In the genomic region with DNA sequence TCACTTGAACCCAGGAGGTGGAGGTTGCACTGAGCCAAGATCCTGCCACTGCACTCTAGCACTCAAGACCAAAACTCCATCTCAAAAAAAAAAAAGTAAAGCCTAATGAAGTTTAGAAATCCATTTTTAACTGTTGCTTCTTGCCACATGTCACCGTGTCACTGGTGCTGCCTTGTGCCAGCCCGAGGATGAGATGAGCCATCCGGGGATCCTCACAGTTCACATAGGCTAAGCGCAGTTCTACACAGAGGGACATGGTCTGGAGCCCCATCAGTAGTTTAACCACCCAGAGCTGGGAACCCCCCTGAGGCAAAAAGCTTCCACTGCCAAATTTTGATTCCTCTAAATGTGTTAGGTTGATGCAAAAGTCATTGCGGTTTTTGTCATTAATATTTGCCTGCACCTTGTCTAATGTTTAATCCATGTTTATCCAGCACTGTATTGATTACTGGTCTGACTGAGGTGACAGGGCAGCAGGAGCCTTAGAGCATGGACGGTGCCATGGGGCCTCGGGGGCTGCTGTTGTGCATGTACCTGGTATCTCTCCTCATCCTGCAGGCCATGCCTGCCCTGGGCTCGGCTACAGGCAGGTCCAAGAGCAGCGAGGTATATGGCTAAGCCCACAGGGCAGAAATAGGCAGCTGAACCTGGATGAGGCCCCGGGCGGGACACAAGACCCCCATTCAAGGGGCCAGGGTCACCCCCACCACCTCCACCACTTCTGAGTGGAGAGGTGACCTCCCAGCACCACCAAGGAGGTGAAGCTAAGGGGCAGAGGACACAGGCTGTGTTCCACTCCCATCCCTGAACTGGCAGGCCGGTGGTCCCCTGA, we compare ENCODE assay signal across 22 cellular contexts. TPM values are rescaled to one million over a fixed set of nuclear protein-coding genes. Genes with fewer than 3 reads are reported as not detected.
DNase-seq lines count a peak whose midpoint lies in the region; ATAC-seq and TF ChIP-seq lines count a peak whose summit lies in the region.
"Had no signal": no experiment of that assay in that cellular context is flagged by ENCODE, and none has a peak within 500 bp of the region (broad histone marks: within the 10 kb centered on the region; RNA-seq: fewer than 3 reads in every experiment).

A gene with protein sequence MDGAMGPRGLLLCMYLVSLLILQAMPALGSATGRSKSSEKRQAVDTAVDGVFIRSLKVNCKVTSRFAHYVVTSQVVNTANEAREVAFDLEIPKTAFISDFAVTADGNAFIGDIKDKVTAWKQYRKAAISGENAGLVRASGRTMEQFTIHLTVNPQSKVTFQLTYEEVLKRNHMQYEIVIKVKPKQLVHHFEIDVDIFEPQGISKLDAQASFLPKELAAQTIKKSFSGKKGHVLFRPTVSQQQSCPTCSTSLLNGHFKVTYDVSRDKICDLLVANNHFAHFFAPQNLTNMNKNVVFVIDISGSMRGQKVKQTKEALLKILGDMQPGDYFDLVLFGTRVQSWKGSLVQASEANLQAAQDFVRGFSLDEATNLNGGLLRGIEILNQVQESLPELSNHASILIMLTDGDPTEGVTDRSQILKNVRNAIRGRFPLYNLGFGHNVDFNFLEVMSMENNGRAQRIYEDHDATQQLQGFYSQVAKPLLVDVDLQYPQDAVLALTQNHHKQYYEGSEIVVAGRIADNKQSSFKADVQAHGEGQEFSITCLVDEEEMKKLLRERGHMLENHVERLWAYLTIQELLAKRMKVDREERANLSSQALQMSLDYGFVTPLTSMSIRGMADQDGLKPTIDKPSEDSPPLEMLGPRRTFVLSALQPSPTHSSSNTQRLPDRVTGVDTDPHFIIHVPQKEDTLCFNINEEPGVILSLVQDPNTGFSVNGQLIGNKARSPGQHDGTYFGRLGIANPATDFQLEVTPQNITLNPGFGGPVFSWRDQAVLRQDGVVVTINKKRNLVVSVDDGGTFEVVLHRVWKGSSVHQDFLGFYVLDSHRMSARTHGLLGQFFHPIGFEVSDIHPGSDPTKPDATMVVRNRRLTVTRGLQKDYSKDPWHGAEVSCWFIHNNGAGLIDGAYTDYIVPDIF (plus strand): TSS at position 473 of the 832 bp plus-strand sequence. CDS start 17 bp downstream, at position 490.

- no peaks in the 10 kb centered on the region for H3K9me3 Mint-ChIP-seq in natural killer cell
- no peaks in the 10 kb centered on the region for H3K9me3 Mint-ChIP-seq in natural killer cell treated with Interleukin-12 subunit alpha and Interleukin-12 subunit beta and Interleukin-15 and Interleukin-18, amount 100 ng/mL, for 72 hours
- H3K9me3 Mint-ChIP-seq in endodermal cell: no peaks in the 10 kb centered on the region
- H3K9me3 Mint-ChIP-seq in neural progenitor cell: no peaks in the 10 kb centered on the region

- H3K9ac ChIP-seq in endodermal cell (ENCODE audit: extremely low read depth, low read length, poor library complexity, severe bottlenecking) (no peak within 1 kb of the TSS), neural progenitor cell (no peak within 1 kb of the TSS)
- H3K9ac ChIP-seq: KMS-11 had no signal

- H3K4me1 ChIP-seq in endodermal cell (ENCODE audit: control insufficient read depth, insufficient read depth, low read length) (no peaks in the 10 kb centered on the region), neural progenitor cell (no peaks in the 10 kb centered on the region)
- H3K4me1 ChIP-seq: ascending aorta had no signal

- DNase-seq in natural killer cell: peak; percentile 6
- DNase-seq in natural killer cell treated with Interleukin-12 subunit alpha and Interleukin-12 subunit beta and Interleukin-15 and Interleukin-18, amount 100 ng/mL, for 72 hours (ENCODE audit: low spot score): no peak
- peak; percentile 40 for DNase-seq in endodermal cell
- peak; percentile 0 for DNase-seq in neural progenitor cell (ENCODE audit: low spot score)
- no peak for DNase-seq in T-helper 1 cell
- no peak for DNase-seq in nucleus accumbens (lab: John Stamatoyannopoulos, UW)
- DNase-seq: activated CD4-positive, alpha-beta T cell treated with anti-CD3 and anti-CD28 coated beads, Interleukin-2, amount 50 U/mL, for 1 hour; activated naive CD4-positive, alpha-beta T cell treated with Interleukin-2 at 50 U/mL for 16 hours; mesendoderm; NCI-H1092; NCI-H2029 treated with DMSO at 0.1 percent for 48 hours; NCI-H446; stimulated activated CD4-positive, alpha-beta T cell treated with anti-CD3 and anti-CD28 coated beads, Interleukin-12 subunit alpha, Interleukin-12 subunit beta, amount 100 ng/mL, for 4 hours had no signal

- H3K27me3 ChIP-seq in endodermal cell (ENCODE audit: control insufficient read depth, insufficient read depth, low read length, poor library complexity, severe bottlenecking) (peaks cover 7% of the 10 kb centered on the region), neural progenitor cell (no peaks in the 10 kb centered on the region)
- H3K27me3 ChIP-seq: ascending aorta had no signal

- H3K36me3 ChIP-seq in endodermal cell (ENCODE audit: control insufficient read depth, insufficient read depth, low read length) (no peaks in the 10 kb centered on the region), neural progenitor cell (no peaks in the 10 kb centered on the region)
- H3K36me3 ChIP-seq: ascending aorta, thoracic aorta had no signal

- H3K4me1 Mint-ChIP-seq in natural killer cell (peaks cover 6 to 19% of the 10 kb centered on the region in 2 donors), endodermal cell (no peaks in the 10 kb centered on the region), neural progenitor cell (no peaks in the 10 kb centered on the region)
- H3K4me1 Mint-ChIP-seq in natural killer cell treated with Interleukin-12 subunit alpha and Interleukin-12 subunit beta and Interleukin-15 and Interleukin-18, amount 100 ng/mL, for 72 hours (ENCODE audit: low read depth in 2 of 2): peaks cover 8 to 13% of the 10 kb centered on the region in 2 donors

- intact Hi-C loops in natural killer cell (cut with micrococcal nuclease): no loop called here

- no peak within 1 kb of the TSS for H3K4me3 ChIP-seq in endodermal cell (ENCODE audit: low read length)
- H3K4me3 ChIP-seq in neural progenitor cell: no peak within 1 kb of the TSS
- H3K4me3 ChIP-seq: ascending aorta, GM23338, thoracic aorta had no signal

- TF ChIP-seq CTCF in natural killer cell (IDR thresholded peaks at IDR 0.05) (no peak), endodermal cell (conservative IDR thresholded peaks at IDR 0.05) (no peak), neural progenitor cell (IDR thresholded peaks at IDR 0.05) (no peak)

- H3F3A ChIP-seq in neural progenitor cell (ENCODE audit: low read depth): no peaks in the 10 kb centered on the region

- ATAC-seq in natural killer cell (no peak), GM19395 (IDR thresholded peaks at IDR 0.05; ENCODE audit: unreplicated experiment) (no peak), HG03565 (IDR thresholded peaks at IDR 0.05; ENCODE audit: unreplicated experiment) (no peak)
- ATAC-seq in natural killer cell treated with Interleukin-12 subunit alpha and Interleukin-12 subunit beta and Interleukin-15 and Interleukin-18, amount 100 ng/mL, for 72 hours: no peak
- ATAC-seq: GM23338, SK-N-SH treated with all-trans-retinoic acid at 6 μM for 48 hours had no signal

- H3K27ac ChIP-seq in endodermal cell (ENCODE audit: low read depth, low read length) (no peak within 1 kb of the TSS), neural progenitor cell (no peak within 1 kb of the TSS)
- H3K27ac ChIP-seq: ascending aorta, KMS-11, thoracic aorta had no signal

- H3K27me3 Mint-ChIP-seq in natural killer cell (ENCODE audit: low read depth in 2 of 2) (no peaks in the 10 kb centered on the region), endodermal cell (ENCODE audit: insufficient read depth) (peaks cover 14% of the 10 kb centered on the region), neural progenitor cell (ENCODE audit: insufficient read depth, low read depth) (peaks cover 2% of the 10 kb centered on the region)
- H3K27me3 Mint-ChIP-seq in natural killer cell treated with Interleukin-12 subunit alpha and Interleukin-12 subunit beta and Interleukin-15 and Interleukin-18, amount 100 ng/mL, for 72 hours: peaks cover 0 to 3% of the 10 kb centered on the region in 2 donors

- no peak within 1 kb of the TSS for H2AFZ ChIP-seq in neural progenitor cell (replicated peaks)

- H3K4me2 ChIP-seq in neural progenitor cell: no peak within 1 kb of the TSS
- H3K4me2 ChIP-seq: GM23338, KMS-11 had no signal

- WGBS in endodermal cell (ENCODE audit: insufficient coverage in 1 of 2, insufficient read length in 1 of 2), 2 experiments: 91 to 92% methylated on average over 9 to 12 of the region's 12 CpGs

- H4K20me1 ChIP-seq in neural progenitor cell (ENCODE audit: low read depth): no peaks in the 10 kb centered on the region

- no peaks in the 10 kb centered on the region for H3K79me2 ChIP-seq in neural progenitor cell (ENCODE audit: low read depth)

- no peaks in the 10 kb centered on the region for H3K9me3 ChIP-seq in endodermal cell (ENCODE audit: control insufficient read depth, low read length)
- H3K9me3 ChIP-seq in neural progenitor cell (ENCODE audit: low read depth): no peaks in the 10 kb centered on the region
- H3K9me3 ChIP-seq: ascending aorta, thoracic aorta had no signal

- H3K27ac Mint-ChIP-seq in natural killer cell (peak within 1 kb of the TSS in 1 of 2 donors; percentile 32), endodermal cell (no peak within 1 kb of the TSS), neural progenitor cell (peak within 1 kb of the TSS; percentile 50)
- H3K27ac Mint-ChIP-seq in natural killer cell treated with Interleukin-12 subunit alpha and Interleukin-12 subunit beta and Interleukin-15 and Interleukin-18, amount 100 ng/mL, for 72 hours: peak within 1 kb of the TSS in 1 of 2 donors; percentile 80
- H3K27ac Mint-ChIP-seq: GM23338 had no signal

- no peaks in the 10 kb centered on the region for H3K36me3 Mint-ChIP-seq in natural killer cell
- no peaks in the 10 kb centered on the region for H3K36me3 Mint-ChIP-seq in natural killer cell treated with Interleukin-12 subunit alpha and Interleukin-12 subunit beta and Interleukin-15 and Interleukin-18, amount 100 ng/mL, for 72 hours
- H3K36me3 Mint-ChIP-seq in endodermal cell (ENCODE audit: low read depth): no peaks in the 10 kb centered on the region
- H3K36me3 Mint-ChIP-seq in neural progenitor cell: no peaks in the 10 kb centered on the region

- no peak within 1 kb of the TSS for H3K4me3 Mint-ChIP-seq in natural killer cell
- no peak within 1 kb of the TSS for H3K4me3 Mint-ChIP-seq in natural killer cell treated with Interleukin-12 subunit alpha and Interleukin-12 subunit beta and Interleukin-15 and Interleukin-18, amount 100 ng/mL, for 72 hours
- no peak within 1 kb of the TSS for H3K4me3 Mint-ChIP-seq in endodermal cell
- H3K4me3 Mint-ChIP-seq in neural progenitor cell: peak within 1 kb of the TSS; percentile 16
- H3K4me3 Mint-ChIP-seq: GM23338 had no signal

RNA-seq across cellular contexts. Expression of the gene that starts here (rescaled TPM):
- total RNA-seq in natural killer cell (under 1 TPM in 1 of 3 donors, not detected in 2; 0.56 TPM), endodermal cell (not detected), neural progenitor cell (ENCODE audit: low replicate concordance) (not detected in 2 replicates)
- not detected for total RNA-seq in natural killer cell treated with Interleukin-12 subunit alpha and Interleukin-12 subunit beta and Interleukin-15 and Interleukin-18, amount 100 ng/mL, for 72 hours
- not detected for polyA plus RNA-seq in endodermal cell (2013, experiment 1 of 2)
- polyA plus RNA-seq in endodermal cell (2013, experiment 2 of 2): not detected
- total RNA-seq: fibroblast of lung, GM23338, thoracic aorta had no signal
- polyA plus RNA-seq: fibroblast of lung, GM23338, neural cell had no signal

Comparison
In these comparisons a context has a peak if more than half of its experiments do, and no peak if none do; other contexts are left out.
1. Peak in DNase-seq in natural killer cell; RNA of the gene not detected or under 1 TPM.
2. Peak in DNase-seq in endodermal cell; RNA of the gene not detected or under 1 TPM.
3. Peak in DNase-seq in neural progenitor cell; RNA of the gene not detected or under 1 TPM.